In the genomic region with DNA sequence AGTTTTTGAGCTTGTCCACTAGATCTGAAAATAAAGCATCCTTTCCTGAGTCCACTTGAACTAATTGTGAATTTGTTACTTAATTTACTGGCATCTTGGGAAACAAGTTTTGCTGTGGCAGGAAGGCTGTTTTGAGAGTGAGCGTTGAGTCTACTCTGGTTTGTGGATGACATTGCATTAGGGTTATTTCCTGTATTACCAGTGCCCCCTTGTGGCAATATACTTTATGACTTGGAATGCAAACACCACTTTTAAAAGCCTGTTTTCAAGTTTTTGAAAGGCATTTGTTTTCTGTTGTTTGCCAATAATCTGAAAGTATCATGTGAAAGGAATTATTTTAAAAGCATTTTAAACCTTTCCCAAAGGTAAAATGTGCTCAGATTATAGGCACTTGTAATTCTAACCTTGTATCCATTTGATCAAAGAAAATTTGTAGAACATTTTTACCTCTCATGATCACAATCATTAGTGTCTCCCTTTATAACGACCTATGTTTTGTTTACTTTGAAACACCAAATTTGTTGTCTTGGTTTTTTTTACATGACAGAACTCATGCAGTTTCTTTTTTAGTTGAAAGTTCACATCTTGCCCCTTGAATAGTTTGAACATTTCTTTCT, we compare ENCODE assay signal across 8 cellular contexts. TPM values are rescaled to one million over a fixed set of nuclear protein-coding genes. Genes with fewer than 3 reads are reported as not detected.
A peak's percentile ranks its signal among the peaks of the same experiment; 100 is the strongest.
DNase-seq lines count a peak whose midpoint lies in the region; ATAC-seq, FAIRE-seq and TF ChIP-seq lines count a peak whose summit lies in the region.

No MANE protein-coding gene starts in this region.

- TF ChIP-seq POLR2A in A549 (IDR thresholded peaks at IDR 0.05; ENCODE audit: low read length): no peak

- no peaks in the 10 kb centered on the region for H3K79me2 ChIP-seq in SK-N-SH (ENCODE audit: insufficient read depth)

- H3K4me1 ChIP-seq in A549 (no peaks in the 10 kb centered on the region), SK-N-SH (ENCODE audit: control insufficient read depth in 1 of 2, insufficient read depth in 2 of 2, low read depth in 1 of 2, low read length in 1 of 2) (peaks cover 0 to 2% of the 10 kb centered on the region in 2 experiments; a peak in 2 of 4 replicates)

- H2AFZ ChIP-seq in SK-N-SH (ENCODE audit: low read depth): no peak overlapping the region

- peak; percentile 76 for TF ChIP-seq CTCF in A549 (IDR thresholded peaks at IDR 0.05)
- TF ChIP-seq CTCF in SK-N-SH (IDR thresholded peaks at IDR 0.05): peak; percentile 85
- TF ChIP-seq CTCF in endothelial cell (IDR thresholded peaks at IDR 0.05; ENCODE audit: unreplicated experiment): peak; percentile 87

- TF ChIP-seq EP300 in A549 (IDR thresholded peaks at IDR 0.05) (no peak), SK-N-SH (IDR thresholded peaks at IDR 0.05; ENCODE audit: borderline replicate concordance in 1 of 2, low read depth in 1 of 2, low read length in 1 of 2) (no peak)

- H3K4me2 ChIP-seq in A549 (no peak overlapping the region), SK-N-SH (no peak overlapping the region)

- H4K20me1 ChIP-seq in SK-N-SH (ENCODE audit: insufficient read depth): no peaks in the 10 kb centered on the region

- no peak for FAIRE-seq in A549 (lab: Jason Lieb, UNC)

- TF ChIP-seq RAD21 in A549 (conservative IDR thresholded peaks at IDR 0.05 in 1 of 2, IDR thresholded peaks at IDR 0.05 in 1 of 2) (peak; percentile 90 to 91), SK-N-SH (IDR thresholded peaks at IDR 0.05; ENCODE audit: low read length) (peak; percentile 90)

- no peak overlapping the region for H3K27ac Mint-ChIP-seq in endothelial cell (ENCODE audit: unreplicated experiment)

- CTCF ChIA-PET in A549 (lab: Yijun Ruan, JAX) (interaction anchor here (0.7 to 3.4 kb wide), 17 partner anchors 9 to 167 kb away, joined by 3 to 36 read pairs (median 3); no protein-coding TSS in a partner anchor), SK-N-SH (lab: Yijun Ruan, JAX) (interaction anchor here (0.7 to 3.4 kb wide), 15 partner anchors 8 to 1834 kb away, joined by 3 to 55 read pairs (median 3); no protein-coding TSS in a partner anchor)

- no peaks in the 10 kb centered on the region for H3K36me3 Mint-ChIP-seq in endothelial cell (ENCODE audit: low read depth, unreplicated experiment)

- no peaks in the 10 kb centered on the region for H3F3A ChIP-seq in SK-N-SH (replicated peaks; ENCODE audit: insufficient read depth)

- POLR2A ChIA-PET in A549 (lab: Yijun Ruan, JAX): no interaction called here
- POLR2A ChIA-PET in SK-N-SH (lab: Yijun Ruan, JAX): no interaction called here

- DNase-seq in A549 (ENCODE audit: low read depth in 1 of 2, low spot score in 1 of 2) (peak; percentile 12 to 62), Daoy (ENCODE audit: low read depth) (peak; percentile 22), KG1 (lab: John Stamatoyannopoulos, UW) (peak; percentile 71), SK-N-SH (peak; percentile 36), endothelial cell (ENCODE audit: low spot score) (peak; percentile 64), midbrain (lab: John Stamatoyannopoulos, UW) (peak; percentile 79)
- DNase-seq in NK-92 treated with Interleukin-12 subunit alpha and Interleukin-12 subunit beta, amount 100 ng/mL, for 24 hours (lab: John Stamatoyannopoulos, UW): no peak

- no peak overlapping the region for H3K9ac ChIP-seq in SK-N-SH

- no peaks in the 10 kb centered on the region for H3K9me3 ChIP-seq in A549
- no peaks in the 10 kb centered on the region for H3K9me3 ChIP-seq in SK-N-SH

- no peaks in the 10 kb centered on the region for H3K4me1 Mint-ChIP-seq in endothelial cell (ENCODE audit: unreplicated experiment)

- no peaks in the 10 kb centered on the region for H3K9me2 ChIP-seq in SK-N-SH

- H3K27me3 Mint-ChIP-seq in endothelial cell (ENCODE audit: unreplicated experiment): no peaks in the 10 kb centered on the region

- no peaks in the 10 kb centered on the region for H3K27me3 ChIP-seq in SK-N-SH (ENCODE audit: insufficient read depth)

- H3K4me3 ChIP-seq in A549 (no peak overlapping the region), SK-N-SH (ENCODE audit: low read depth in 2 of 2, low read length in 1 of 2) (no peak overlapping the region; a peak in 1 of 4 replicates)

- ATAC-seq in A549 (peak; percentile 68 to 80; a peak in 2 of 6 replicates), GM21786 (IDR thresholded peaks at IDR 0.05; ENCODE audit: unreplicated experiment) (peak; percentile 93)

- no peaks in the 10 kb centered on the region for H3K36me3 ChIP-seq in SK-N-SH (replicated peaks in 1 of 2; ENCODE audit: control insufficient read depth in 1 of 2, insufficient read depth in 2 of 2, low read length in 1 of 2)

- H3K4me3 Mint-ChIP-seq in endothelial cell (ENCODE audit: unreplicated experiment): no peak overlapping the region

- H3K27ac ChIP-seq in A549 (no peak overlapping the region), SK-N-SH (ENCODE audit: low read depth in 2 of 2, low read length in 1 of 2) (no peak overlapping the region)

- 11% methylated on average over 2 of the region's 2 CpGs for WGBS in A549 (ENCODE audit: missing lambda C conversion rate)
- WGBS in SK-N-SH (ENCODE audit: low lambda C conversion rate): 6% methylated on average over 2 of the region's 2 CpGs

- no peaks in the 10 kb centered on the region for H3K9me3 Mint-ChIP-seq in endothelial cell (ENCODE audit: unreplicated experiment)

TF ChIP-seq in A549, 52 proteins besides CTCF, POLR2A, EP300 and RAD21:
- TF ChIP-seq EHMT2 (IDR thresholded peaks at IDR 0.05; ENCODE audit: low read depth) (no peak), SMC3 (IDR thresholded peaks at IDR 0.05) (peak; percentile 90)
TF ChIP-seq in A549: peak in this region for 1.

TF ChIP-seq in SK-N-SH, 30 proteins besides CTCF, POLR2A, EP300 and RAD21:
- TF ChIP-seq YY1 (IDR thresholded peaks at IDR 0.05; ENCODE audit: low read depth) (no peak), RCOR1 (IDR thresholded peaks at IDR 0.05; ENCODE audit: low read length) (no peak), SMC3 (IDR thresholded peaks at IDR 0.05; ENCODE audit: low read depth, low read length) (peak; percentile 61), ELF1 (IDR thresholded peaks at IDR 0.05) (no peak), FOXJ3 (CRISPR knock-in tag; IDR thresholded peaks at IDR 0.05) (no peak), NFIC (IDR thresholded peaks at IDR 0.05; ENCODE audit: borderline replicate concordance) (no peak), FOXM1 (IDR thresholded peaks at IDR 0.05; ENCODE audit: low read depth) (no peak)

RNA-seq across cellular contexts. Expression of a gene that starts 18.0 kb away (rescaled TPM):
- polyA plus RNA-seq in A549 (2011; rRNA removed) (2.2 and 2.3 TPM in 2 replicates), A549 (2017; fragmentation: RNase III; extraction: RNeasy Plus Mini Kit Qiagen cat#74134 plus additional on column Dnase treatment) (1.8 to 2.3 TPM (median 2.2 TPM) in 3 replicates), SK-N-SH (2012; rRNA removed) (2.0 and 2.8 TPM in 2 replicates)
- 0.54 and 0.89 TPM in 2 replicates for polyA plus RNA-seq in A549 (2012; cell fraction: cytosol; rRNA removed)
- 0.59 and 0.72 TPM in 2 replicates for polyA plus RNA-seq in A549 (2012; cell fraction: nucleus; rRNA removed)
- 1.2 and 1.4 TPM in 2 replicates for polyA minus RNA-seq in A549 (2011; rRNA and poly(A)+ RNA removed)
- total RNA-seq in Daoy (2014; rRNA removed; shearing (Covaris generic)): 2.1 and 2.9 TPM in 2 replicates
- 3.3 and 3.5 TPM in 2 replicates for polyA plus RNA-seq in SK-N-SH (2012; cell fraction: cytosol; rRNA removed)
- polyA plus RNA-seq in SK-N-SH (2012; cell fraction: nucleus; rRNA removed): 1.3 and 2.5 TPM in 2 replicates
- 3.1 TPM for total RNA-seq in endothelial cell (ENCODE audit: unreplicated experiment)
